ENCODE assay signal across 12 cellular contexts in genomic region chr4:18057821-18058533, GRCh38. TPM values are rescaled to one million over a fixed set of nuclear protein-coding genes. Genes with fewer than 3 reads are reported as not detected.
DNase-seq lines count a peak whose midpoint lies in the region; ATAC-seq and TF ChIP-seq lines count a peak whose summit lies in the region.
"Had no signal": no experiment of that assay in that cellular context is flagged by ENCODE, and none has a peak within 500 bp of the region (broad histone marks: within the 10 kb centered on the region; RNA-seq: fewer than 3 reads in every experiment).

No MANE protein-coding gene starts in this region.

- TF ChIP-seq POLR2A in tibial nerve (IDR thresholded peaks at IDR 0.05), result no peak

- peak overlapping the region; percentile 47 for H3K4me3 ChIP-seq in left ventricle myocardium inferior
- peak overlapping the region in 3 of 4 donors; percentile 21 to 32 (median 22) for H3K4me3 ChIP-seq in tibial nerve

- intact Hi-C loops in left ventricle myocardium inferior (cut with micrococcal nuclease) (no loop called here), Right ventricle myocardium superior (cut with DNase I) (no loop called here)

- no peaks in the 10 kb centered on the region for H3K27me3 ChIP-seq in left ventricle myocardium inferior (ENCODE audit: low read depth)
- no peaks in the 10 kb centered on the region for H3K27me3 ChIP-seq in tibial nerve
- H3K27me3 ChIP-seq: stomach had no signal

- no peaks in the 10 kb centered on the region for H3K36me3 Mint-ChIP-seq in stimulated activated naive B cell treated with anti-CD40 and anti-IgM and Interleukin-4, amounts not matched to agents 10 μg/mL and 1 μg/mL and 100 μg/mL, for 72 hours

- TF ChIP-seq EP300 in tibial nerve (IDR thresholded peaks at IDR 0.05), result no peak

- TF ChIP-seq CTCF in left ventricle myocardium inferior (IDR thresholded peaks at IDR 0.05; ENCODE audit: borderline replicate concordance) (no peak), tibial nerve (IDR thresholded peaks at IDR 0.05) (no peak)

- ATAC-seq in Right ventricle myocardium superior (ENCODE audit: poor library complexity) (no peak), GM21825 (IDR thresholded peaks at IDR 0.05; ENCODE audit: unreplicated experiment) (peak; percentile 63), HG03520 (IDR thresholded peaks at IDR 0.05; ENCODE audit: unreplicated experiment) (peak; percentile 82)
- no peak for ATAC-seq in stimulated activated naive B cell treated with anti-CD40 and anti-IgM and Interleukin-4, amounts not matched to agents 10 μg/mL and 1 μg/mL and 100 μg/mL, for 72 hours (replicated peaks)
- ATAC-seq: left cardiac atrium had no signal

- H3K9me3 ChIP-seq in left ventricle myocardium inferior (replicated peaks) (peaks cover 7% of the 10 kb centered on the region), tibial nerve (peaks cover 0 to 6% (median under 1%) of the 10 kb centered on the region in 4 donors)

- no peaks in the 10 kb centered on the region for H3K36me3 ChIP-seq in left ventricle myocardium inferior
- no peaks in the 10 kb centered on the region for H3K36me3 ChIP-seq in tibial nerve
- H3K36me3 ChIP-seq: stomach had no signal

- H3K4me1 ChIP-seq in left ventricle myocardium inferior (no peaks in the 10 kb centered on the region), tibial nerve (no peaks in the 10 kb centered on the region)
- H3K4me1 ChIP-seq: stomach had no signal

- no peak overlapping the region for H3K27ac Mint-ChIP-seq in stimulated activated naive B cell treated with anti-CD40 and anti-IgM and Interleukin-4, amounts not matched to agents 10 μg/mL and 1 μg/mL and 100 μg/mL, for 72 hours

- H3K27ac ChIP-seq in left ventricle myocardium inferior (replicated peaks), result no peak overlapping the region
- peak overlapping the region in 1 of 4 donors; percentile 26 for H3K27ac ChIP-seq in tibial nerve
- H3K27ac ChIP-seq: stomach had no signal

- peaks cover 5 to 11% of the 10 kb centered on the region in 2 donors for H3K27me3 Mint-ChIP-seq in stimulated activated naive B cell treated with anti-CD40 and anti-IgM and Interleukin-4, amounts not matched to agents 10 μg/mL and 1 μg/mL and 100 μg/mL, for 72 hours

- 64 to 71% methylated on average over 2 of the region's 2 CpGs for WGBS in tibial nerve, 2 donors

- peaks cover 0 to under 1% of the 10 kb centered on the region in 2 donors for H3K9me3 Mint-ChIP-seq in stimulated activated naive B cell treated with anti-CD40 and anti-IgM and Interleukin-4, amounts not matched to agents 10 μg/mL and 1 μg/mL and 100 μg/mL, for 72 hours

- DNase-seq in left ventricle myocardium inferior (no peak), Right ventricle myocardium superior (no peak), tibial nerve (ENCODE audit: low spot score in 2 of 2) (no peak), GM03348 (ENCODE audit: low spot score) (no peak), kidney tubule cell (ENCODE audit: low spot score) (no peak)
- DNase-seq in stimulated activated naive B cell treated with anti-CD40 and anti-IgM and Interleukin-4, amounts not matched to agents 10 μg/mL and 1 μg/mL and 100 μg/mL, for 72 hours, result no peak
- DNase-seq: AML-193, left cardiac atrium, NCI-H1436 treated with DMSO at 0.1 percent for 48 hours, stomach had no signal

- H3K4me1 Mint-ChIP-seq in stimulated activated naive B cell treated with anti-CD40 and anti-IgM and Interleukin-4, amounts not matched to agents 10 μg/mL and 1 μg/mL and 100 μg/mL, for 72 hours, result no peaks in the 10 kb centered on the region

- peak overlapping the region in 1 of 2 donors; percentile 36 for H3K4me3 Mint-ChIP-seq in stimulated activated naive B cell treated with anti-CD40 and anti-IgM and Interleukin-4, amounts not matched to agents 10 μg/mL and 1 μg/mL and 100 μg/mL, for 72 hours

RNA-seq across cellular contexts. Expression of gene LCORL, which starts 36.4 kb away (rescaled TPM):
- total RNA-seq in left ventricle myocardium inferior, result 5.3 TPM
- total RNA-seq in Right ventricle myocardium superior, result 7.7 TPM
- total RNA-seq in tibial nerve, result 10 to 100 TPM; 17.3 to 35.0 (median 18.7) TPM

Comparison
In these comparisons a context has a peak if more than half of its experiments do, and no peak if none do; other contexts are left out.
1. ATAC-seq: peak in GM21825 (single experiment) and HG03520 (single experiment); none in Right ventricle myocardium superior (single experiment) and stimulated activated naive B cell treated with anti-CD40 and anti-IgM and Interleukin-4, amounts not matched to agents 10 μg/mL and 1 μg/mL and 100 μg/mL, for 72 hours (0 of 2).